Comparison of ENCODE assay signal across 28 cellular contexts in genomic region chrX:50154429-50154828, GRCh38. TPM values are rescaled to one million over a fixed set of nuclear protein-coding genes. Genes with fewer than 3 reads are reported as not detected.
"Had no signal": no experiment of that assay in that cellular context is flagged by ENCODE, and none has a peak within 500 bp of the region (broad histone marks: within the 10 kb centered on the region; RNA-seq: fewer than 3 reads in every experiment).

No MANE protein-coding gene starts in this region.

- H3K27me3 Mint-ChIP-seq: activated naive CD4-positive, alpha-beta T cell treated with anti-CD3 and anti-CD28 coated beads, Interleukin-2, amount 10 ng/mL, durations not matched to agents 7 days and 5 days; activated naive CD8-positive, alpha-beta T cell treated with anti-CD3 and anti-CD28 coated beads for 36 hours; activated T-helper 17 cell treated with anti-CD3 and anti-CD28 coated beads, Interleukin-2, amount 50 U/mL, for 72 hours had no signal

- H3K36me3 Mint-ChIP-seq: activated CD4-positive, alpha-beta memory T cell treated with anti-CD3 and anti-CD28 coated beads for 36 hours; activated naive CD4-positive, alpha-beta T cell treated with anti-CD3 and anti-CD28 coated beads, Interleukin-2, amount 10 ng/mL, durations not matched to agents 7 days and 5 days; activated naive CD8-positive, alpha-beta T cell treated with anti-CD3 and anti-CD28 coated beads for 36 hours had no signal

- H3K4me3 ChIP-seq: SJCRH30 had no signal

- H3K27me3 ChIP-seq: SJCRH30 had no signal

- H3K4me1 Mint-ChIP-seq: activated CD4-positive, alpha-beta T cell treated with anti-CD3 and anti-CD28 coated beads, Interleukin-2, amount 10 ng/mL, durations not matched to agents 7 days and 5 days; activated naive CD4-positive, alpha-beta T cell treated with anti-CD3 and anti-CD28 coated beads, Interleukin-2, amount 10 ng/mL, durations not matched to agents 7 days and 5 days; activated naive CD8-positive, alpha-beta T cell treated with anti-CD3 and anti-CD28 coated beads for 36 hours; activated T-helper 17 cell treated with anti-CD3 and anti-CD28 coated beads, Interleukin-2, amount 50 U/mL, for 72 hours had no signal

- H3K4me3 Mint-ChIP-seq: activated CD4-positive, alpha-beta memory T cell treated with anti-CD3 and anti-CD28 coated beads for 36 hours; activated CD4-positive, alpha-beta T cell treated with anti-CD3 and anti-CD28 coated beads, Interleukin-2, amount 10 ng/mL, durations not matched to agents 7 days and 5 days; activated naive CD4-positive, alpha-beta T cell treated with anti-CD3 and anti-CD28 coated beads, Interleukin-2, amount 10 ng/mL, durations not matched to agents 7 days and 5 days; activated naive CD8-positive, alpha-beta T cell treated with anti-CD3 and anti-CD28 coated beads for 36 hours; activated T-helper 17 cell treated with anti-CD3 and anti-CD28 coated beads, Interleukin-2, amount 50 U/mL, for 72 hours had no signal

- H3K9me3 Mint-ChIP-seq: activated CD4-positive, alpha-beta memory T cell treated with anti-CD3 and anti-CD28 coated beads for 36 hours; activated CD4-positive, alpha-beta T cell treated with anti-CD3 and anti-CD28 coated beads, Interleukin-2, amount 10 ng/mL, durations not matched to agents 7 days and 5 days; activated naive CD4-positive, alpha-beta T cell treated with anti-CD3 and anti-CD28 coated beads, Interleukin-2, amount 10 ng/mL, durations not matched to agents 7 days and 5 days; activated naive CD8-positive, alpha-beta T cell treated with anti-CD3 and anti-CD28 coated beads for 36 hours; activated T-helper 17 cell treated with anti-CD3 and anti-CD28 coated beads, Interleukin-2, amount 50 U/mL, for 72 hours had no signal

- H3K27ac Mint-ChIP-seq: activated CD4-positive, alpha-beta memory T cell treated with anti-CD3 and anti-CD28 coated beads for 36 hours; activated CD4-positive, alpha-beta T cell treated with anti-CD3 and anti-CD28 coated beads, Interleukin-2, amount 10 ng/mL, durations not matched to agents 7 days and 5 days; activated naive CD4-positive, alpha-beta T cell treated with anti-CD3 and anti-CD28 coated beads, Interleukin-2, amount 10 ng/mL, durations not matched to agents 7 days and 5 days; activated naive CD8-positive, alpha-beta T cell treated with anti-CD3 and anti-CD28 coated beads for 36 hours; activated T-helper 17 cell treated with anti-CD3 and anti-CD28 coated beads, Interleukin-2, amount 50 U/mL, for 72 hours had no signal

- ATAC-seq: activated T-helper 17 cell treated with anti-CD3 and anti-CD28 coated beads, Interleukin-2, amount 50 U/mL, for 72 hours; Panc1 had no signal

- DNase-seq: activated CD4-positive, alpha-beta memory T cell treated with anti-CD3 and anti-CD28 coated beads for 36 hours; activated CD4-positive, alpha-beta T cell treated with anti-CD3 and anti-CD28 coated beads, Interleukin-2, amount 10 ng/mL, durations not matched to agents 7 days and 5 days; activated CD4-positive, CD25-positive, alpha-beta regulatory T cell; activated CD8-positive, alpha-beta memory T cell treated with anti-CD3 and anti-CD28 coated beads for 24 hours; activated gamma-delta T cell; activated naive CD4-positive, alpha-beta T cell treated with anti-CD3 and anti-CD28 coated beads, Interleukin-2, amount 10 ng/mL, durations not matched to agents 7 days and 5 days; activated naive CD8-positive, alpha-beta T cell treated with anti-CD3 and anti-CD28 coated beads for 36 hours; activated T-cell treated with anti-CD3 and anti-CD28 coated beads, Interleukin-2, amount 50 U/mL, for 48 hours; KG1; NCI-H1048; NCI-H146; NCI-H187 treated with DMSO at 0.1 percent for 48 hours; NCI-H2107; NCI-H345; NCI-H510A; NCI-H526 treated with DMSO at 0.1 percent for 48 hours; NCI-H82; OCI-M1; Right ventricle myocardium superior; SJCRH30; SK-N-SH; T-helper 1 cell had no signal

- H3K9me3 ChIP-seq: SJCRH30, SK-N-SH had no signal

- H3K4me1 ChIP-seq: SJCRH30 had no signal

- H3K36me3 ChIP-seq: SJCRH30 had no signal

RNA-seq across cellular contexts. Expression of gene AKAP4, which starts 46.4 kb away (rescaled TPM):
- total RNA-seq: activated CD4-positive, alpha-beta memory T cell treated with anti-CD3 and anti-CD28 coated beads for 36 hours; activated CD4-positive, alpha-beta T cell treated with anti-CD3 and anti-CD28 coated beads, Interleukin-2, amount 10 ng/mL, durations not matched to agents 7 days and 5 days; activated naive CD8-positive, alpha-beta T cell treated with anti-CD3 and anti-CD28 coated beads for 36 hours; activated T-helper 17 cell treated with anti-CD3 and anti-CD28 coated beads, Interleukin-2, amount 50 U/mL, for 72 hours; cardiac septum; LHCN-M2; M059J; Right ventricle myocardium superior; SJCRH30; T-helper 2 cell treated with Interferon-gamma antibody and Interleukin-4, amounts not matched to agents 100 ng/mL and 5 ng/mL, for 36 hours had no signal

RNA-seq across cellular contexts. Expression of gene CCNB3, which starts 50.1 kb away (rescaled TPM):
- total RNA-seq: M059J had no signal
